Comparison of ENCODE assay signal across 22 cellular contexts in the genomic region with DNA sequence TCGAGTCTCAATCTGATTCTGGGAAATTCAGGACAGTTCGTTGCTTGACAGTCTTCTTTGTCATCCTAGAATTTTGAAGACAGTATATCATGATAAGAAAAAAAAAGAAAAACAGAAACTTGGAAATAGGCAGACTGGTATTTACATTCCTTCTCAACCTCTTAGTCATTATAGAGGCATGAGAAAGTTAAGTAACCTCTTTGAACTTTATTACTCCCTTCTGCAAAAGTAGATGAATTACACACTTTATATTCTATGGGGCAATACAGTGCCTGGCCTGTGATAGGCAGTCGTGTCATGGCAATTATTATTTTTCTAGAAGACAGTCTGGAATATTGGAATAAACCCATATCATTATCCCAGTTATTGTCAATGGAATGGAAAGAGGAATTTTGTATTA.
A peak's percentile ranks its signal among the peaks of the same experiment; 100 is the strongest.
DNase-seq lines count a peak whose midpoint lies in the region; ATAC-seq, FAIRE-seq and TF ChIP-seq lines count a peak whose summit lies in the region.
"Had no signal": no experiment of that assay in that cellular context is flagged by ENCODE, and none has a peak within 500 bp of the region (broad histone marks: within the 10 kb centered on the region; RNA-seq: fewer than 3 reads in every experiment).

No MANE protein-coding gene starts in this region.

- no peak overlapping the region for H3K27ac ChIP-seq in aorta (ENCODE audit: low read depth in 1 of 2, low read length in 2 of 2)
- H3K27ac ChIP-seq: ovary, PC-9, stomach, transverse colon had no signal

- H3K36me3 ChIP-seq in aorta (ENCODE audit: control insufficient read depth in 1 of 2, insufficient read depth in 2 of 2, low read length in 1 of 2), result no peaks in the 10 kb centered on the region
- H3K36me3 ChIP-seq: ovary, stomach, transverse colon had no signal

- ATAC-seq in aorta (ENCODE audit: low FRiP score), result no peak
- ATAC-seq: naive thymus-derived CD8-positive, alpha-beta T cell; right cardiac atrium had no signal

- H3K9me3 ChIP-seq in aorta (ENCODE audit: control insufficient read depth, low read length), result no peaks in the 10 kb centered on the region
- H3K9me3 ChIP-seq: ovary, transverse colon had no signal

- H3K4me1 ChIP-seq in aorta (ENCODE audit: control insufficient read depth in 1 of 2, insufficient read depth in 2 of 2, low read length in 2 of 2), result no peaks in the 10 kb centered on the region
- H3K4me1 ChIP-seq: stomach, transverse colon had no signal

- no peak for TF ChIP-seq POLR2A in lower leg skin (IDR thresholded peaks at IDR 0.05)

- no peak for TF ChIP-seq CTCF in choroid plexus epithelial cell (conservative IDR thresholded peaks at IDR 0.05; ENCODE audit: low read depth, low read length)
- TF ChIP-seq CTCF in lower leg skin (IDR thresholded peaks at IDR 0.05), result no peak

- no peak for FAIRE-seq in HTR-8/SVneo (lab: Jason Lieb, UNC)

- H3K27me3 ChIP-seq in aorta (ENCODE audit: control insufficient read depth in 1 of 2, insufficient read depth in 2 of 2, low read length in 1 of 2), result no peaks in the 10 kb centered on the region
- H3K27me3 ChIP-seq: ovary, stomach, transverse colon had no signal

- WGBS in aorta, 2 donors, result 14 to 27% methylated on average over 3 of the region's 3 CpGs
- 43 to 47% methylated on average over 3 of the region's 3 CpGs for WGBS in lower leg skin, 2 donors

- intact Hi-C loops in aorta (cut with DNase I) (no loop called here), lower leg skin (cut with DNase I; ENCODE audit: low total_unique reads) (no loop called here)

- H3K4me3 ChIP-seq in choroid plexus epithelial cell (ENCODE audit: low read depth, low read length) (no peak overlapping the region), aorta (ENCODE audit: low read length in 2 of 2) (no peak overlapping the region), lower leg skin (ENCODE audit: low read depth, poor library complexity, severe bottlenecking) (no peak overlapping the region)
- H3K4me3 ChIP-seq: ovary, PC-9, stomach, transverse colon had no signal

- peak; percentile 58 for DNase-seq in AG20443 (ENCODE audit: low spot score)
- peak; percentile 1 for DNase-seq in HTR-8/SVneo (ENCODE audit: insufficient read length, low spot score)
- DNase-seq in choroid plexus epithelial cell (ENCODE audit: low read depth), result peak; percentile 35
- DNase-seq in kidney tubule cell (ENCODE audit: low spot score), result peak; percentile 44
- DNase-seq in aorta, result no peak
- DNase-seq in lower leg skin (ENCODE audit: low spot score in 2 of 2), result no peak
- no peak for DNase-seq in NCI-H187 treated with DMSO at 0.1 percent for 48 hours (lab: John Stamatoyannopoulos, UW)
- no peak for DNase-seq in NCI-H1930 (lab: John Stamatoyannopoulos, UW)
- DNase-seq: ACHN; activated naive CD4-positive, alpha-beta T cell treated with anti-CD3 and anti-CD28 coated beads, Interleukin-2, amount 10 ng/mL, durations not matched to agents 7 days and 5 days; activated T-cell treated with anti-CD3 and anti-CD28 coated beads, Interleukin-2, amount 50 U/mL, for 48 hours; anterior cingulate cortex; naive thymus-derived CD8-positive, alpha-beta T cell; NCI-H1092; NCI-H2081; NCI-H446 treated with DMSO at 0.1 percent for 48 hours; ovary; PC-9; right cardiac atrium; stimulated activated CD4-positive, alpha-beta T cell treated with anti-CD3 and anti-CD28 coated beads, Interleukin-12 subunit alpha, Interleukin-12 subunit beta, amount 100 ng/mL, for 4 hours; stomach; transverse colon had no signal

Comparison
In these comparisons a context has a peak if more than half of its experiments do, and no peak if none do; other contexts are left out.
1. DNase-seq: peak in AG20443 (single experiment), HTR-8/SVneo (single experiment), choroid plexus epithelial cell (single experiment) and kidney tubule cell (single experiment); none in aorta (0 of 2), lower leg skin (0 of 2), NCI-H187 treated with DMSO at 0.1 percent for 48 hours (single experiment) and NCI-H1930 (0 of 2).